In the genomic region with DNA sequence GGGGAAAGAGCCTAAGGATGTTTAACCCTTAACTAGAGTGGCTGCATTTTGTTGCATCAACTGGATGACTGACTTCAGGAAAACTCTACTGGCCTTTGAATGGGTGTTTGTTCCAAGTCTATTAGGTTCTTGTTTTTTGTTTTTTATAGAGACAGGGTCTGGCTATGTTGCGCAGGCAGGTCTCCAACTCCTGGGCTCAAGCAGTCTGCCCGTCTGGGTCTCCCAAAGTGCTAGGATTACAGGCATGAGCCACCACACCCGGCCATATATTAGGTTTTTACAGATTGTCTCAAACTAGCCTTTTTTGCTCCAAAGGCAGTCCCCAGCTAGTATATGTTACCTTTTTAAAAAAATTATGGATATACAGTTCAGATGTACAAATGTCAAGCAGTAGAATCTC, we compare ENCODE assay signal across 9 cellular contexts. TPM values are rescaled to one million over a fixed set of nuclear protein-coding genes. Genes with fewer than 3 reads are reported as not detected.
A peak's percentile ranks its signal among the peaks of the same experiment; 100 is the strongest.
DNase-seq lines count a peak whose midpoint lies in the region; ATAC-seq and TF ChIP-seq lines count a peak whose summit lies in the region.
"Had no signal": no experiment of that assay in that cellular context is flagged by ENCODE, and none has a peak within 500 bp of the region (broad histone marks: within the 10 kb centered on the region; RNA-seq: fewer than 3 reads in every experiment).

No MANE protein-coding gene starts in this region.

- 0 out of 2 replicates have a peak, but pooled peaks cover 13% of the 10 kb centered on the region for H3F3A ChIP-seq in GM23338 (replicated peaks; ENCODE audit: low read depth)

- intact Hi-C loops in right cardiac atrium (cut with DNase I) = no loop called here

- H3K36me3 Mint-ChIP-seq in GM23338 (ENCODE audit: low read depth) = peaks cover 21% of the 10 kb centered on the region

- H3K36me3 ChIP-seq in GM23338 (ENCODE audit: insufficient read depth) (no peaks in the 10 kb centered on the region), skeletal muscle tissue (ENCODE audit: control insufficient read depth in 3 of 3, insufficient read depth in 3 of 3, low read length in 3 of 3) (peaks cover 5 to 15% (median 14%) of the 10 kb centered on the region in 3 donors)

- H2AFZ ChIP-seq in GM23338 = no peak overlapping the region

- peaks cover 29% of the 10 kb centered on the region for H4K20me1 ChIP-seq in GM23338 (replicated peaks; ENCODE audit: insufficient read depth)

- no peak for ATAC-seq in GM23338
- ATAC-seq in right cardiac atrium = no peak
- ATAC-seq in activated CD4-positive, CD25-positive, alpha-beta regulatory T cell treated with anti-CD3 and anti-CD28 coated beads, Interleukin-2, amount 50 U/mL, for 24 hours = no peak

- peak overlapping the region; percentile 97 for H3K4me2 ChIP-seq in GM23338

- H3K79me2 ChIP-seq in GM23338 (replicated peaks; ENCODE audit: insufficient read depth) = peaks cover 56% of the 10 kb centered on the region

- peak overlapping the region; percentile 96 for H3K4me3 Mint-ChIP-seq in GM23338

- DNase-seq in GM23338 (ENCODE audit: low spot score) (no peak), right cardiac atrium (peak in 1 of 3 donors; percentile 30), anterior cingulate cortex (lab: John Stamatoyannopoulos, UW) (no peak), KBM-7 (no peak), germinal center (ENCODE audit: low spot score) (no peak)

- no peak overlapping the region for H3K27ac ChIP-seq in GM23338 (ENCODE audit: low read depth)
- no peak overlapping the region for H3K27ac ChIP-seq in right cardiac atrium (ENCODE audit: low read length)
- peak overlapping the region; percentile 98 for H3K27ac ChIP-seq in skeletal muscle tissue (ENCODE audit: low read depth, low read length)

- in situ Hi-C loops in KBM-7 (cut with MboI; ENCODE audit: low pct_unique_long_range_greater_than_20kb, low sequenced_read_pairs) = no loop called here

- peaks cover 26% of the 10 kb centered on the region for H3K4me1 Mint-ChIP-seq in GM23338

- H3K9me3 ChIP-seq in right cardiac atrium (ENCODE audit: control insufficient read depth, low read length) (no peaks in the 10 kb centered on the region), skeletal muscle tissue (ENCODE audit: control insufficient read depth in 3 of 3, low read length in 3 of 3) (no peaks in the 10 kb centered on the region)

- no peaks in the 10 kb centered on the region for H3K9me2 ChIP-seq in GM23338 (ENCODE audit: insufficient read depth)

- H3K27me3 ChIP-seq in GM23338 (ENCODE audit: insufficient read depth) (no peaks in the 10 kb centered on the region), right cardiac atrium (ENCODE audit: control insufficient read depth, insufficient read depth) (no peaks in the 10 kb centered on the region), skeletal muscle tissue (ENCODE audit: control insufficient read depth in 3 of 3, insufficient read depth in 3 of 3, low read length in 3 of 3) (no peaks in the 10 kb centered on the region)

- no peak for TF ChIP-seq CTCF in GM23338 (conservative IDR thresholded peaks at IDR 0.05; ENCODE audit: low read depth in 2 of 2)
- no peak for TF ChIP-seq CTCF in WI38 (IDR thresholded peaks at IDR 0.05; ENCODE audit: low read depth, low read length)

- peak overlapping the region; percentile 97 for H3K4me3 ChIP-seq in GM23338
- peak overlapping the region; percentile 77 for H3K4me3 ChIP-seq in WI38 (ENCODE audit: low read depth, low read length)
- H3K4me3 ChIP-seq in right cardiac atrium (ENCODE audit: low read length) = peak overlapping the region; percentile 86
- H3K4me3 ChIP-seq in skeletal muscle tissue (ENCODE audit: low read length in 3 of 3) = peak overlapping the region; percentile 87 to 88 (median 87)

- peak overlapping the region; percentile 95 to 97 (median 96) for H3K9ac ChIP-seq in skeletal muscle tissue (ENCODE audit: low read depth in 1 of 3, low read length in 3 of 3)

- H3K9me3 Mint-ChIP-seq in GM23338 = no peaks in the 10 kb centered on the region

- peaks cover 27% of the 10 kb centered on the region for H3K4me1 ChIP-seq in GM23338 (ENCODE audit: insufficient read depth)
- H3K4me1 ChIP-seq in right cardiac atrium (ENCODE audit: control insufficient read depth, insufficient read depth, low read length) = peaks cover 4% of the 10 kb centered on the region
- H3K4me1 ChIP-seq in skeletal muscle tissue (ENCODE audit: control insufficient read depth in 3 of 3, insufficient read depth in 3 of 3, low read length in 3 of 3) = peaks cover 31 to 49% (median 42%) of the 10 kb centered on the region in 3 donors

- H3K27me3 Mint-ChIP-seq in GM23338 (ENCODE audit: insufficient read depth, low read depth, poor library complexity) = peaks cover 6% of the 10 kb centered on the region

- H3K27ac Mint-ChIP-seq in GM23338 = no peak overlapping the region

- WGBS in right cardiac atrium = 48% methylated on average over 3 of the region's 3 CpGs

TF ChIP-seq in GM23338, 12 proteins besides CTCF, POLR2A, EP300 and RAD21 (continues in another document):
- TF ChIP-seq ZNF331 (CRISPR knock-in tag; IDR thresholded peaks at IDR 0.05; ENCODE audit: low read depth) (no peak), POLR2AphosphoS5 (IDR thresholded peaks at IDR 0.05; ENCODE audit: low read depth) (no peak), STAT1 (IDR thresholded peaks at IDR 0.05; ENCODE audit: unreplicated experiment) (no peak), CREB1 (CRISPR knock-in tag; IDR thresholded peaks at IDR 0.05; ENCODE audit: low read depth) (no peak), EZH2phosphoT487 (IDR thresholded peaks at IDR 0.05; ENCODE audit: unreplicated experiment) (no peak), ZNF114 (CRISPR knock-in tag; IDR thresholded peaks at IDR 0.05) (no peak), NANOG (IDR thresholded peaks at IDR 0.05; ENCODE audit: borderline replicate concordance) (no peak), EZH2 (IDR thresholded peaks at IDR 0.05; ENCODE audit: low read depth, unreplicated experiment) (no peak)

RNA-seq across cellular contexts. Expression of a gene that starts 1.1 kb away (rescaled TPM):
- total RNA-seq in GM23338 (2014; rRNA removed; shearing (Covaris generic)) = 115 and 132 TPM in 2 replicates
- polyA plus RNA-seq in GM23338 (2016; fragmentation: Nextera tagmentation; extraction: Ambion mirVana) (113 and 114 TPM in 2 replicates), right cardiac atrium (41.1 TPM)
- total RNA-seq in right cardiac atrium (10 to 100 TPM; 48.8 to 55.9 (median 49.4) TPM), skeletal muscle tissue (13.6 TPM)

RNA-seq across cellular contexts. Expression of a gene that starts 15.3 kb away (rescaled TPM):
- 12.1 and 17.4 TPM in 2 replicates for total RNA-seq in GM23338 (2014; rRNA removed; shearing (Covaris generic))
- 4.9 and 5.3 TPM in 2 replicates for polyA plus RNA-seq in GM23338 (2016; fragmentation: Nextera tagmentation; extraction: Ambion mirVana)
- 10 to 100 TPM in 2 of 4 donors, 1 to 10 TPM in 2; 2.8 to 15.4 (median 11.5) TPM for total RNA-seq in right cardiac atrium
- polyA plus RNA-seq in right cardiac atrium = 5.9 TPM
- total RNA-seq in skeletal muscle tissue = 6.3 TPM

RNA-seq across cellular contexts. Expression of a gene that starts 20.1 kb away (rescaled TPM):
- 1.2 and 11.4 TPM in 2 replicates for total RNA-seq in GM23338 (2014; rRNA removed; shearing (Covaris generic))
- polyA plus RNA-seq in GM23338 (2016; fragmentation: Nextera tagmentation; extraction: Ambion mirVana) (101 and 113 TPM in 2 replicates), right cardiac atrium (1,153 TPM)
- total RNA-seq in right cardiac atrium (1,000 to 10,000 TPM in 3 of 4 donors, 100 to 1,000 TPM in 1; 993 to 1,434 (median 1,175) TPM), skeletal muscle tissue (3.7 TPM)

RNA-seq across cellular contexts. Expression of a gene that starts 25.1 kb away (rescaled TPM):
- total RNA-seq in GM23338 (2014; rRNA removed; shearing (Covaris generic)) = 3.6 and 5.7 TPM in 2 replicates
- polyA plus RNA-seq in GM23338 (2016; fragmentation: Nextera tagmentation; extraction: Ambion mirVana) = 9.3 and 10.1 TPM in 2 replicates
- under 1 TPM in 1 of 4 donors, not detected in 3; 0.21 TPM for total RNA-seq in right cardiac atrium
- not detected for polyA plus RNA-seq in right cardiac atrium
- not detected for total RNA-seq in skeletal muscle tissue

RNA-seq across cellular contexts. Expression of a gene that starts 33.7 kb away (rescaled TPM):
- total RNA-seq in GM23338 (2014; rRNA removed; shearing (Covaris generic)) = not detected in 2 replicates
- 1.1 and 2.1 TPM in 2 replicates for polyA plus RNA-seq in GM23338 (2016; fragmentation: Nextera tagmentation; extraction: Ambion mirVana)
- total RNA-seq in right cardiac atrium = under 1 TPM in 2 of 4 donors, not detected in 2; 0.40 to 0.41 TPM
- polyA plus RNA-seq in right cardiac atrium = 0.61 TPM
- total RNA-seq in skeletal muscle tissue = not detected
- total RNA-seq: pulmonary artery endothelial cell had no signal

Comparison
In these comparisons a context has a peak if more than half of its experiments do, and no peak if none do; other contexts are left out.
1. RNA of a gene that starts 20.1 kb away (total RNA-seq): 993 to 1,434 TPM in right cardiac atrium; 1.2 to 11.4 TPM in GM23338 and 3.7 TPM in skeletal muscle tissue (single experiment); every median in the first group is over 10 times any median in the second.
2. Peak in every context shown above with its lines, with median percentiles within 50 percentile points of each other: H3K4me3 ChIP-seq.